18 cellular contexts compared by ENCODE assay signal in genomic region chr6:56744528-56744927, GRCh38.
DNase-seq lines count a peak whose midpoint lies in the region; ATAC-seq and TF ChIP-seq lines count a peak whose summit lies in the region.
"Had no signal": no experiment of that assay in that cellular context is flagged by ENCODE, and none has a peak within 500 bp of the region (broad histone marks: within the 10 kb centered on the region; RNA-seq: fewer than 3 reads in every experiment).

No MANE protein-coding gene starts in this region.

- H3K4me3 Mint-ChIP-seq in glutamatergic neuron (ENCODE audit: unreplicated experiment) (no peak overlapping the region), CD14-positive monocyte (no peak overlapping the region)
- H3K4me3 Mint-ChIP-seq: activated B cell treated with CpG ODN at 0.5 μM for 24 hours; activated CD8-positive, alpha-beta T cell treated with anti-CD3 and anti-CD28 coated beads for 36 hours; activated naive CD4-positive, alpha-beta T cell treated with anti-CD3 and anti-CD28 coated beads, Interleukin-2, amount 10 ng/mL, durations not matched to agents 7 days and 5 days; activated T-cell treated with anti-CD3 and anti-CD28 coated beads, Interleukin-2, amount 50 U/mL, for 24 hours; CD8-positive, alpha-beta memory T cell had no signal

- H3K9me3 Mint-ChIP-seq in glutamatergic neuron (ENCODE audit: unreplicated experiment) (peaks cover 4% of the 10 kb centered on the region), CD14-positive monocyte (no peaks in the 10 kb centered on the region)
- H3K9me3 Mint-ChIP-seq: activated B cell treated with CpG ODN at 0.5 μM for 24 hours; activated CD8-positive, alpha-beta T cell treated with anti-CD3 and anti-CD28 coated beads for 36 hours; activated naive CD4-positive, alpha-beta T cell treated with anti-CD3 and anti-CD28 coated beads, Interleukin-2, amount 10 ng/mL, durations not matched to agents 7 days and 5 days; activated T-cell treated with anti-CD3 and anti-CD28 coated beads, Interleukin-2, amount 50 U/mL, for 24 hours; CD8-positive, alpha-beta memory T cell had no signal

- H3K27ac ChIP-seq in smooth muscle cell (ENCODE audit: low read depth), result peak overlapping the region; percentile 83
- H3K27ac ChIP-seq: Peyer's patch had no signal

- H3K4me2 ChIP-seq in smooth muscle cell, result no peak overlapping the region

- H2AFZ ChIP-seq in smooth muscle cell (ENCODE audit: low read depth), result no peak overlapping the region

- ATAC-seq in GM18520 (IDR thresholded peaks at IDR 0.05; ENCODE audit: unreplicated experiment), result peak; percentile 59
- ATAC-seq in HG03439 (IDR thresholded peaks at IDR 0.05; ENCODE audit: unreplicated experiment), result peak; percentile 40
- no peak for ATAC-seq in HG03378 (IDR thresholded peaks at IDR 0.05; ENCODE audit: unreplicated experiment)
- ATAC-seq: activated CD8-positive, alpha-beta T cell treated with anti-CD3 and anti-CD28 coated beads for 36 hours had no signal

- 76% methylated on average over 3 of the region's 3 CpGs for WGBS in smooth muscle cell (ENCODE audit: low lambda C conversion rate)

- H3K9ac ChIP-seq in smooth muscle cell (ENCODE audit: low read depth), result no peak overlapping the region

- no peaks in the 10 kb centered on the region for H4K20me1 ChIP-seq in smooth muscle cell (ENCODE audit: low read depth)

- H3K4me3 ChIP-seq in smooth muscle cell, result no peak overlapping the region
- H3K4me3 ChIP-seq: Peyer's patch had no signal

- TF ChIP-seq CTCF in glutamatergic neuron (IDR thresholded peaks at IDR 0.05; ENCODE audit: partially characterized antibody, unreplicated experiment) (no peak), smooth muscle cell (IDR thresholded peaks at IDR 0.05; ENCODE audit: borderline replicate concordance, insufficient read depth, poor library complexity, severe bottlenecking) (no peak), CD14-positive monocyte (IDR thresholded peaks at IDR 0.05) (no peak)

- intact Hi-C loops in CD14-positive monocyte (cut with micrococcal nuclease), result no loop called here

- H3K9me3 ChIP-seq in smooth muscle cell (replicated peaks; ENCODE audit: low read depth), result no peaks in the 10 kb centered on the region
- H3K9me3 ChIP-seq: Peyer's patch had no signal

- H3K79me2 ChIP-seq in smooth muscle cell (ENCODE audit: low read depth), result peaks cover 18% of the 10 kb centered on the region

- DNase-seq in glutamatergic neuron (no peak), smooth muscle cell (lab: John Stamatoyannopoulos, UW; ENCODE audit: unreplicated experiment) (no peak), CD14-positive monocyte (ENCODE audit: low spot score) (no peak)
- DNase-seq in stimulated activated CD4-positive, alpha-beta T cell treated with anti-CD3 and anti-CD28 coated beads, Interleukin-1b, Interleukin-23, amount 100 ng/mL, for 48 hours, result no peak
- DNase-seq: activated B cell treated with CpG ODN at 0.5 μM for 24 hours; activated CD8-positive, alpha-beta T cell treated with anti-CD3 and anti-CD28 coated beads for 36 hours; activated naive CD4-positive, alpha-beta T cell treated with anti-CD3 and anti-CD28 coated beads, Interleukin-2, amount 10 ng/mL, durations not matched to agents 7 days and 5 days; activated T-cell treated with anti-CD3 and anti-CD28 coated beads, Interleukin-2, amount 50 U/mL, for 24 hours; aorta; CD8-positive, alpha-beta memory T cell; DND-41; effector memory CD4-positive, alpha-beta T cell; NCI-H1436 treated with DMSO at 0.1 percent for 48 hours; Peyer's patch; stimulated activated CD8-positive, alpha-beta memory T cell treated with anti-CD3 and anti-CD28 coated beads, Interleukin-4, amount 100 ng/mL, for 48 hours had no signal

- peaks cover 46% of the 10 kb centered on the region for H3K4me1 Mint-ChIP-seq in glutamatergic neuron (ENCODE audit: low read depth, unreplicated experiment)
- H3K4me1 Mint-ChIP-seq in CD14-positive monocyte, result peaks cover 21% of the 10 kb centered on the region
- H3K4me1 Mint-ChIP-seq: activated naive CD4-positive, alpha-beta T cell treated with anti-CD3 and anti-CD28 coated beads, Interleukin-2, amount 10 ng/mL, durations not matched to agents 7 days and 5 days; CD8-positive, alpha-beta memory T cell had no signal

- no peaks in the 10 kb centered on the region for H3F3A ChIP-seq in smooth muscle cell (ENCODE audit: low read depth)

- peak overlapping the region; percentile 6 for H3K27ac Mint-ChIP-seq in glutamatergic neuron (ENCODE audit: unreplicated experiment)
- H3K27ac Mint-ChIP-seq in CD14-positive monocyte, result no peak overlapping the region
- H3K27ac Mint-ChIP-seq: activated B cell treated with CpG ODN at 0.5 μM for 24 hours; activated CD8-positive, alpha-beta T cell treated with anti-CD3 and anti-CD28 coated beads for 36 hours; activated naive CD4-positive, alpha-beta T cell treated with anti-CD3 and anti-CD28 coated beads, Interleukin-2, amount 10 ng/mL, durations not matched to agents 7 days and 5 days; activated T-cell treated with anti-CD3 and anti-CD28 coated beads, Interleukin-2, amount 50 U/mL, for 24 hours had no signal

- no peaks in the 10 kb centered on the region for H3K36me3 ChIP-seq in smooth muscle cell (ENCODE audit: low read depth)
- H3K36me3 ChIP-seq: Peyer's patch had no signal

- H3K27me3 Mint-ChIP-seq in glutamatergic neuron (ENCODE audit: unreplicated experiment), result peaks cover 2% of the 10 kb centered on the region
- peaks cover 0 to 4% (median 0%) of the 10 kb centered on the region in 3 donors for H3K27me3 Mint-ChIP-seq in CD14-positive monocyte (ENCODE audit: low read depth in 3 of 3)
- H3K27me3 Mint-ChIP-seq: activated CD8-positive, alpha-beta T cell treated with anti-CD3 and anti-CD28 coated beads for 36 hours; CD8-positive, alpha-beta memory T cell had no signal

- no peaks in the 10 kb centered on the region for H3K36me3 Mint-ChIP-seq in glutamatergic neuron (ENCODE audit: unreplicated experiment)
- no peaks in the 10 kb centered on the region for H3K36me3 Mint-ChIP-seq in CD14-positive monocyte
- H3K36me3 Mint-ChIP-seq: activated naive CD4-positive, alpha-beta T cell treated with anti-CD3 and anti-CD28 coated beads, Interleukin-2, amount 10 ng/mL, durations not matched to agents 7 days and 5 days; CD8-positive, alpha-beta memory T cell had no signal

- no peaks in the 10 kb centered on the region for H3K27me3 ChIP-seq in smooth muscle cell (ENCODE audit: low read depth)
- H3K27me3 ChIP-seq: Peyer's patch had no signal

- peaks cover 37% of the 10 kb centered on the region for H3K4me1 ChIP-seq in smooth muscle cell (ENCODE audit: low read depth)
